Comparison of ENCODE assay signal across 21 cellular contexts in genomic region chr18:32067375-32068167, GRCh38.
"Had no signal": no experiment of that assay in that cellular context is flagged by ENCODE, and none has a peak within 500 bp of the region (broad histone marks: within the 10 kb centered on the region; RNA-seq: fewer than 3 reads in every experiment).

No MANE protein-coding gene starts in this region.

- H3K4me3 ChIP-seq: right atrium auricular region, skin epidermis, upper lobe of left lung had no signal

- DNase-seq: activated CD4-positive, CD25-positive, alpha-beta regulatory T cell treated with anti-CD3 and anti-CD28 coated beads, Interleukin-2, amount 50 U/mL, for 72 hours; activated CD8-positive, alpha-beta memory T cell treated with anti-CD3 and anti-CD28 coated beads for 24 hours; activated effector memory CD4-positive, alpha-beta T cell treated with Interleukin-2 at 50 U/mL for 16 hours; activated naive CD8-positive, alpha-beta T cell treated with anti-CD3 and anti-CD28 coated beads, Interleukin-2, amount 10 ng/mL, durations not matched to agents 7 days and 5 days; anterior cingulate cortex; brain microvascular endothelial cell; effector memory CD4-positive, alpha-beta T cell; foreskin keratinocyte; left cardiac atrium; midbrain; naive B cell; SK-N-SH; stimulated activated CD4-positive, alpha-beta T cell treated with anti-CD3 and anti-CD28 coated beads, Interleukin-4, amount 100 ng/mL, for 24 hours; stimulated activated naive CD4-positive, alpha-beta T cell treated with Interleukin-2 at 50 U/mL for 16 hours; T-helper 1 cell; T1000 had no signal

- H3K9me3 Mint-ChIP-seq: activated naive CD8-positive, alpha-beta T cell treated with anti-CD3 and anti-CD28 coated beads, Interleukin-2, amount 10 ng/mL, durations not matched to agents 7 days and 5 days; central memory CD8-positive, alpha-beta T cell; dendritic cell treated with granulocyte-macrophage colony-stimulating factor and Interleukin-4, amounts not matched to agents 40 ng/mL and 50 ng/mL, for 4 days; naive B cell had no signal

- H3K4me1 Mint-ChIP-seq: naive B cell had no signal

- H3K27ac ChIP-seq: brain microvascular endothelial cell, foreskin keratinocyte, right atrium auricular region, skin epidermis, upper lobe of left lung had no signal

- H3K36me3 ChIP-seq: brain microvascular endothelial cell, right atrium auricular region had no signal

- H3K27me3 Mint-ChIP-seq: activated naive CD8-positive, alpha-beta T cell treated with anti-CD3 and anti-CD28 coated beads, Interleukin-2, amount 10 ng/mL, durations not matched to agents 7 days and 5 days; central memory CD8-positive, alpha-beta T cell; dendritic cell treated with granulocyte-macrophage colony-stimulating factor and Interleukin-4, amounts not matched to agents 40 ng/mL and 50 ng/mL, for 4 days; naive B cell had no signal

- H3K27me3 ChIP-seq: brain microvascular endothelial cell, foreskin keratinocyte, right atrium auricular region, upper lobe of left lung had no signal

- H3K4me3 Mint-ChIP-seq: activated naive CD8-positive, alpha-beta T cell treated with anti-CD3 and anti-CD28 coated beads, Interleukin-2, amount 10 ng/mL, durations not matched to agents 7 days and 5 days; central memory CD8-positive, alpha-beta T cell; dendritic cell treated with granulocyte-macrophage colony-stimulating factor and Interleukin-4, amounts not matched to agents 40 ng/mL and 50 ng/mL, for 4 days; naive B cell had no signal

- H3K4me1 ChIP-seq: foreskin keratinocyte, right atrium auricular region, upper lobe of left lung had no signal

- H3K27ac Mint-ChIP-seq: activated naive CD8-positive, alpha-beta T cell treated with anti-CD3 and anti-CD28 coated beads, Interleukin-2, amount 10 ng/mL, durations not matched to agents 7 days and 5 days; dendritic cell treated with granulocyte-macrophage colony-stimulating factor and Interleukin-4, amounts not matched to agents 40 ng/mL and 50 ng/mL, for 4 days had no signal

- H3K9me3 ChIP-seq: right atrium auricular region, SK-N-SH, upper lobe of left lung had no signal

- ATAC-seq: foreskin keratinocyte, left cardiac atrium had no signal
